In genomic region chr9:93450817-93451761, GRCh38 we compare ENCODE assay signal across 8 cellular contexts. TPM values are rescaled to one million over a fixed set of nuclear protein-coding genes. Genes with fewer than 3 reads are reported as not detected.
A peak's percentile ranks its signal among the peaks of the same experiment; 100 is the strongest.
DNase-seq lines count a peak whose midpoint lies in the region; ATAC-seq and TF ChIP-seq lines count a peak whose summit lies in the region.

FAM120A (plus strand) TSS chr9:93451685; CDS start chr9:93451916, 231 bp downstream.

- peak; percentile 38 for ATAC-seq in GM18858 (IDR thresholded peaks at IDR 0.05; ENCODE audit: unreplicated experiment)
- ATAC-seq in HG03097 (IDR thresholded peaks at IDR 0.05; ENCODE audit: low FRiP score, unreplicated experiment): peak; percentile 46

- H3K36me3 Mint-ChIP-seq in chondrocyte (ENCODE audit: low read depth): peaks cover 17% of the 10 kb centered on the region

- H3K27ac ChIP-seq in ACC112 (ENCODE audit: low read depth, low read length): peak within 1 kb of the TSS; percentile 81

- H3K9me3 Mint-ChIP-seq in chondrocyte (ENCODE audit: low read depth): no peaks in the 10 kb centered on the region

- peaks cover 31% of the 10 kb centered on the region for H3K4me1 Mint-ChIP-seq in chondrocyte (ENCODE audit: low read depth)

- peak within 1 kb of the TSS; percentile 94 for H3K4me3 Mint-ChIP-seq in chondrocyte (ENCODE audit: unreplicated experiment)

- DNase-seq in NCI-H2227 (lab: John Stamatoyannopoulos, UW; ENCODE audit: unreplicated experiment): peak; percentile 83
- peak; percentile 46 to 48 for DNase-seq in activated CD4-positive, alpha-beta T cell treated with anti-CD3 and anti-CD28 coated beads for 24 hours (ENCODE audit: low read depth in 2 of 2)
- DNase-seq in chondrocyte (ENCODE audit: low spot score): peak; percentile 85
- DNase-seq in kidney glomerular epithelial cell (lab: John Stamatoyannopoulos, UW): peak; percentile 81
- DNase-seq in stimulated activated CD4-positive, alpha-beta T cell treated with anti-CD3 and anti-CD28 coated beads, Interleukin-15, amount 100 ng/mL, for 48 hours (ENCODE audit: low read depth in 2 of 2): peak; percentile 56 to 60

- H3K4me1 ChIP-seq in ACC112 (ENCODE audit: control insufficient read depth, insufficient read depth, low read length, unreplicated experiment): peaks cover 24% of the 10 kb centered on the region

- peak within 1 kb of the TSS; percentile 96 for H2AFZ ChIP-seq in ACC112 (ENCODE audit: low read length, unreplicated experiment)

- TF ChIP-seq CTCF in chondrocyte (IDR thresholded peaks at IDR 0.05): peak; percentile 8

- H3K27ac Mint-ChIP-seq in chondrocyte (ENCODE audit: unreplicated experiment): peak within 1 kb of the TSS; percentile 96

- peak within 1 kb of the TSS; percentile 90 for H3K4me3 ChIP-seq in ACC112 (ENCODE audit: low read depth, low read length)

- H3K27me3 ChIP-seq in ACC112 (ENCODE audit: insufficient read depth, low read length): no peaks in the 10 kb centered on the region

- H3K79me2 ChIP-seq in ACC112 (ENCODE audit: control insufficient read depth, insufficient read depth, low read length, unreplicated experiment): peaks cover 57% of the 10 kb centered on the region

- H3K36me3 ChIP-seq in ACC112 (ENCODE audit: insufficient read depth, low read length): peaks cover 21% of the 10 kb centered on the region

- H3K27me3 Mint-ChIP-seq in chondrocyte (ENCODE audit: low read depth): no peaks in the 10 kb centered on the region

RNA-seq across cellular contexts. Expression of gene FAM120A, which starts in this region (rescaled TPM):
- total RNA-seq in chondrocyte: 89.9 to 123 TPM (median 93.0 TPM) in 3 replicates

Comparison
In these comparisons a context has a peak if more than half of its experiments do, and no peak if none do; other contexts are left out.
1. Peak in every context shown above with its lines: DNase-seq, ATAC-seq, H3K4me3 ChIP-seq and H3K27ac ChIP-seq.